Comparison of ENCODE assay signal across 8 cellular contexts in the genomic region with DNA sequence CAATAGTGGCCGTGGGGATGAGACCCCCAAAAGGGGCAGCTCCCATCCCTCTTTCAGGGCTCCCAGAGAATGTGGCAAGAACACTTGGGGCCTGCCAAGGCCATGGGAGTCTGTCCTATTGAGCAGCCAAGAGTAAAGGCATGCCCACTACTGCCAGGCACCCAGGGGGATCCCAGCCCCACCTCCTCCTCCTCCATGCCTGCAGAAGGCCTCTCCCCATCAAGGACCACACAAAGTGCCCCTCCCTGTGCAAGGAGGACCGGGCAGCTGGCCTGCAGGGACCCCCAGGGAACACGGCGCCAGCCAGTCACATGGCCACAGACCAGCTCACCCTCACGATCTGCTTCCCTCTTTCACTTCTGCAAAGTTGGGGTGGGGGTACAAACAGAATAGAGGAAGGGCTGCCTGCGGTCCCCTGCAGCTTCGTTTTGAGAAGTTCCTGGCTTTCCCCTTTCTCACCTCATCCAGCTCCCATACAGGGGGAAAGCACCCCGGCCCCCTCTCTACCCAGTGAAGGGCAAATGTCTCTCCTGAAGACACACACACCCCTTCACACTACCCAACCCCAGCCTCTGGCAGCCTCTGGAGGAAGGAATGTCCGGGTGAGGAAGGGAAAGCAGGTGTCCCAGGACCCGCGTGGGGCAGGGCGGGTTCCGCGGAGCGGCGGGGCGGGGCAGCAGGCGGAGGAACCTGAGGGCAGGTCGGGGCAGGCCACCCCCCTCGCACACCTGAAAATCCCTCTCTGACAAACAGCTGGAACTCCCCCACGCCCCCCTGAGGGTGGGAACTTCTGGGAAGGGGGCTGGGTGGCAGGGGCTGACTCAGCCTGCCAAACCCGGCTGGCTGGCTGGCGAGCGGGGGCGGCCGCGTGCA. TPM values are rescaled to one million over a fixed set of nuclear protein-coding genes. Genes with fewer than 3 reads are reported as not detected.
DNase-seq lines count a peak whose midpoint lies in the region; ATAC-seq and TF ChIP-seq lines count a peak whose summit lies in the region.

No MANE protein-coding gene starts in this region.

- DNase-seq in GM12865 (ENCODE audit: low read depth) (peak; percentile 88), activated T-cell treated with anti-CD3 and anti-CD28 coated beads for 48 hours (ENCODE audit: low read depth) (peak; percentile 75), esophagus squamous epithelium (lab: John Stamatoyannopoulos, UW) (peak; percentile 61), stomach (peak; percentile 62), NCI-H774 (lab: John Stamatoyannopoulos, UW) (no peak)
- DNase-seq in natural killer cell treated with Interleukin-12 subunit alpha and Interleukin-12 subunit beta and Interleukin-15 and Interleukin-18, amount 100 ng/mL, for 72 hours (ENCODE audit: low spot score), result peak; percentile 80

- TF ChIP-seq POLR2A in esophagus squamous epithelium (IDR thresholded peaks at IDR 0.05) (peak in 1 of 4 donors; percentile 17), stomach (IDR thresholded peaks at IDR 0.05) (no peak)

- H3K9me3 ChIP-seq in OCI-LY3 (ENCODE audit: insufficient read depth, low read length) (no peaks in the 10 kb centered on the region), esophagus squamous epithelium (no peaks in the 10 kb centered on the region), stomach (no peaks in the 10 kb centered on the region)

- H3K36me3 Mint-ChIP-seq in natural killer cell treated with Interleukin-12 subunit alpha and Interleukin-12 subunit beta and Interleukin-15 and Interleukin-18, amount 100 ng/mL, for 72 hours, result peaks cover 10% of the 10 kb centered on the region

- H3K9ac ChIP-seq in OCI-LY3 (ENCODE audit: low read length), result peak overlapping the region; percentile 100

- H3K79me2 ChIP-seq in OCI-LY3 (ENCODE audit: low read length), result peaks cover 91% of the 10 kb centered on the region

- H2AFZ ChIP-seq in OCI-LY3 (ENCODE audit: low read depth, low read length), result no peak overlapping the region

- intact Hi-C loops in esophagus squamous epithelium (cut with DNase I) (loop anchor here (2.0 kb wide), 1 partner anchor 54 kb away; a partner anchor contains a TSS), stomach (cut with DNase I; ENCODE audit: low total_unique reads) (no loop called here)

- H3K9me3 Mint-ChIP-seq in natural killer cell treated with Interleukin-12 subunit alpha and Interleukin-12 subunit beta and Interleukin-15 and Interleukin-18, amount 100 ng/mL, for 72 hours, result no peaks in the 10 kb centered on the region

- peak overlapping the region; percentile 97 for H3K27ac Mint-ChIP-seq in natural killer cell treated with Interleukin-12 subunit alpha and Interleukin-12 subunit beta and Interleukin-15 and Interleukin-18, amount 100 ng/mL, for 72 hours

- peak overlapping the region; percentile 97 for H3K4me3 Mint-ChIP-seq in natural killer cell treated with Interleukin-12 subunit alpha and Interleukin-12 subunit beta and Interleukin-15 and Interleukin-18, amount 100 ng/mL, for 72 hours

- H3K4me2 ChIP-seq in OCI-LY3 (ENCODE audit: low read length), result peak overlapping the region; percentile 95

- peak overlapping the region; percentile 91 for H3K4me3 ChIP-seq in GM12865 (ENCODE audit: low read depth, low read length)
- peak overlapping the region; percentile 93 for H3K4me3 ChIP-seq in OCI-LY3 (ENCODE audit: low read length)
- peak overlapping the region; percentile 71 to 85 (median 82) for H3K4me3 ChIP-seq in esophagus squamous epithelium
- peak overlapping the region; percentile 75 to 93 (median 85) for H3K4me3 ChIP-seq in stomach

- H3K27me3 Mint-ChIP-seq in natural killer cell treated with Interleukin-12 subunit alpha and Interleukin-12 subunit beta and Interleukin-15 and Interleukin-18, amount 100 ng/mL, for 72 hours, result no peaks in the 10 kb centered on the region

- H3K27ac ChIP-seq in OCI-LY3 (ENCODE audit: low read length), result peak overlapping the region; percentile 98
- H3K27ac ChIP-seq in esophagus squamous epithelium, result peak overlapping the region; percentile 93 to 95 (median 94)
- H3K27ac ChIP-seq in stomach, result peak overlapping the region; percentile 24 to 97 (median 92)

- H3K27me3 ChIP-seq in OCI-LY3 (ENCODE audit: low read depth, low read length), result no peaks in the 10 kb centered on the region
- no peaks in the 10 kb centered on the region for H3K27me3 ChIP-seq in esophagus squamous epithelium
- H3K27me3 ChIP-seq in stomach, result no peaks in the 10 kb centered on the region

- TF ChIP-seq CTCF in GM12865 (IDR thresholded peaks at IDR 0.05; ENCODE audit: insufficient read depth, low read depth, low read length, missing control alignments) (no peak), OCI-LY3 (IDR thresholded peaks at IDR 0.05; ENCODE audit: low read depth, low read length) (no peak), esophagus squamous epithelium (IDR thresholded peaks at IDR 0.05) (peak in 1 of 6 experiments; percentile 40), stomach (IDR thresholded peaks at IDR 0.05) (no peak)

- H3K36me3 ChIP-seq in OCI-LY3 (replicated peaks; ENCODE audit: low read depth, low read length) (peaks cover 63% of the 10 kb centered on the region), esophagus squamous epithelium (peaks cover 4 to 20% (median 5%) of the 10 kb centered on the region in 3 donors), stomach (peaks cover 16 to 26% (median 23%) of the 10 kb centered on the region in 4 donors)

- ATAC-seq in HG02884 (IDR thresholded peaks at IDR 0.05; ENCODE audit: unreplicated experiment), result peak; percentile 47
- peak; percentile 7 to 44 for ATAC-seq in natural killer cell treated with Interleukin-12 subunit alpha and Interleukin-12 subunit beta and Interleukin-15 and Interleukin-18, amount 100 ng/mL, for 72 hours

- H4K20me1 ChIP-seq in OCI-LY3 (ENCODE audit: insufficient read depth, low read length), result peaks cover 37% of the 10 kb centered on the region

- 0 to 2% methylated on average over 3 to 7 of the region's 27 CpGs for WGBS in esophagus squamous epithelium, 2 donors
- WGBS in stomach, 5 donors, result 1 to 2% (median 1%) methylated on average over 13 to 27 of the region's 27 CpGs

- no peak for TF ChIP-seq EP300 in stomach (IDR thresholded peaks at IDR 0.05)

- H3K4me1 Mint-ChIP-seq in natural killer cell treated with Interleukin-12 subunit alpha and Interleukin-12 subunit beta and Interleukin-15 and Interleukin-18, amount 100 ng/mL, for 72 hours (ENCODE audit: low read depth in 2 of 2), result peaks cover 41 to 45% of the 10 kb centered on the region in 2 donors

- peaks cover 48% of the 10 kb centered on the region for H3K4me1 ChIP-seq in OCI-LY3 (ENCODE audit: low read length)
- peaks cover 45 to 93% (median 54%) of the 10 kb centered on the region in 3 donors for H3K4me1 ChIP-seq in esophagus squamous epithelium
- peaks cover 55 to 91% (median 81%) of the 10 kb centered on the region in 4 donors for H3K4me1 ChIP-seq in stomach

RNA-seq across cellular contexts. Expression of a gene that starts 2.0 kb away (rescaled TPM):
- 10 to 100 TPM; 24.9 to 35.9 (median 28.2) TPM for total RNA-seq in esophagus squamous epithelium
- total RNA-seq in natural killer cell treated with Interleukin-12 subunit alpha and Interleukin-12 subunit beta and Interleukin-15 and Interleukin-18, amount 100 ng/mL, for 72 hours, result 100 to 1,000 TPM in 1 of 2 donors, 10 to 100 TPM in 1; 96.0 to 110 TPM
- 10 to 100 TPM; 11.6 to 64.2 (median 22.5) TPM for total RNA-seq in stomach
- polyA plus RNA-seq in stomach, result 10 to 100 TPM; 13.1 to 28.8 (median 14.2) TPM

RNA-seq across cellular contexts. Expression of a gene that starts 17.3 kb away (rescaled TPM):
- total RNA-seq in esophagus squamous epithelium (10 to 100 TPM in 1 of 4 donors, 1 to 10 TPM in 3; 1.9 to 15.1 (median 6.9) TPM), stomach (10 to 100 TPM in 3 of 5 donors, 1 to 10 TPM in 2; 5.4 to 89.3 (median 21.4) TPM)
- total RNA-seq in natural killer cell treated with Interleukin-12 subunit alpha and Interleukin-12 subunit beta and Interleukin-15 and Interleukin-18, amount 100 ng/mL, for 72 hours, result under 1 TPM in 1 of 2 donors, not detected in 1; 0.42 TPM
- 10 to 100 TPM in 1 of 3 donors, 1 to 10 TPM in 2; 6.0 to 24.3 (median 8.7) TPM for polyA plus RNA-seq in stomach

RNA-seq across cellular contexts. Expression of a gene that starts 18.5 kb away (rescaled TPM):
- total RNA-seq in esophagus squamous epithelium (under 1 TPM in 1 of 4 donors, not detected in 3; 0.57 TPM), stomach (10 to 100 TPM in 1 of 5 donors, 1 to 10 TPM in 2, not detected in 2; 1.5 to 87.0 (median 1.9) TPM)
- 1 to 10 TPM; 2.6 to 5.0 TPM for total RNA-seq in natural killer cell treated with Interleukin-12 subunit alpha and Interleukin-12 subunit beta and Interleukin-15 and Interleukin-18, amount 100 ng/mL, for 72 hours
- polyA plus RNA-seq in stomach, result 1 to 10 TPM; 1.3 to 2.3 (median 1.6) TPM

RNA-seq across cellular contexts. Expression of a gene that starts 53.0 kb away (rescaled TPM):
- 10 to 100 TPM; 12.4 to 20.8 (median 19.7) TPM for total RNA-seq in esophagus squamous epithelium
- total RNA-seq in natural killer cell treated with Interleukin-12 subunit alpha and Interleukin-12 subunit beta and Interleukin-15 and Interleukin-18, amount 100 ng/mL, for 72 hours, result 1 to 10 TPM in 1 of 2 donors, not detected in 1; 1.7 TPM
- 1,000 to 10,000 TPM in 1 of 5 donors, 100 to 1,000 TPM in 3, 10 to 100 TPM in 1; 87.0 to 1,931 (median 219) TPM for total RNA-seq in stomach
- polyA plus RNA-seq in stomach, result 10 to 100 TPM; 17.9 to 60.0 (median 24.9) TPM

RNA-seq across cellular contexts. Expression of a gene that starts 53.3 kb away (rescaled TPM):
- total RNA-seq in esophagus squamous epithelium, result 10 to 100 TPM in 3 of 4 donors, 1 to 10 TPM in 1; 5.2 to 20.2 (median 12.8) TPM
- total RNA-seq in natural killer cell treated with Interleukin-12 subunit alpha and Interleukin-12 subunit beta and Interleukin-15 and Interleukin-18, amount 100 ng/mL, for 72 hours, result 10 to 100 TPM; 11.8 to 13.7 TPM
- total RNA-seq in stomach, result 100 to 1,000 TPM in 1 of 5 donors, 10 to 100 TPM in 2, 1 to 10 TPM in 2; 4.6 to 255 (median 31.2) TPM
- polyA plus RNA-seq in stomach, result 10 to 100 TPM; 13.5 to 20.6 (median 20.1) TPM
